ENCODE assay signal across 17 cellular contexts in genomic region chr20:49043000-49043399, GRCh38.
"Had no signal": no experiment of that assay in that cellular context is flagged by ENCODE, and none has a peak within 500 bp of the region (broad histone marks: within the 10 kb centered on the region; RNA-seq: fewer than 3 reads in every experiment).

No MANE protein-coding gene starts in this region.

- H3K27me3 ChIP-seq: neutrophil had no signal

- FAIRE-seq: endothelial cell of umbilical vein, frontal cortex had no signal

- H3K9me3 ChIP-seq: lower lobe of right lung, neutrophil, thoracic aorta had no signal

- H3K9me3 Mint-ChIP-seq: activated naive CD4-positive, alpha-beta T cell treated with anti-CD3 and anti-CD28 coated beads, Interleukin-2, amount 50 U/mL, for 72 hours; activated T-cell treated with anti-CD3 and anti-CD28 coated beads, Interleukin-2, amount 50 U/mL, for 24 hours had no signal

- H3K27ac Mint-ChIP-seq: activated naive CD4-positive, alpha-beta T cell treated with anti-CD3 and anti-CD28 coated beads, Interleukin-2, amount 50 U/mL, for 72 hours; activated T-cell treated with anti-CD3 and anti-CD28 coated beads, Interleukin-2, amount 50 U/mL, for 24 hours had no signal

- ATAC-seq: activated naive CD4-positive, alpha-beta T cell treated with anti-CD3 and anti-CD28 coated beads, Interleukin-2, amount 50 U/mL, for 72 hours; lower lobe of right lung had no signal

- DNase-seq: activated CD4-positive, alpha-beta T cell treated with anti-CD3 and anti-CD28 coated beads for 1 hour; activated CD4-positive, alpha-beta T cell treated with anti-CD3 and anti-CD28 coated beads, Interleukin-2, amount 50 U/mL, for 4 hours; activated effector memory CD4-positive, alpha-beta T cell treated with Interleukin-2 at 50 U/mL for 16 hours; activated T-cell treated with anti-CD3 and anti-CD28 coated beads, Interleukin-2, amount 50 U/mL, for 24 hours; central memory CD4-positive, alpha-beta T cell; effector CD4-positive, alpha-beta T cell; head of caudate nucleus; lower lobe of right lung; stimulated activated CD4-positive, alpha-beta T cell treated with anti-CD3 and anti-CD28 coated beads, Interleukin-12 subunit alpha, Interleukin-12 subunit beta, amount 100 ng/mL, for 4 hours; stimulated activated CD4-positive, alpha-beta T cell treated with anti-CD3 and anti-CD28 coated beads, Interleukin-2, amount 100 ng/mL, for 24 hours had no signal

- H3K27me3 Mint-ChIP-seq: activated T-cell treated with anti-CD3 and anti-CD28 coated beads, Interleukin-2, amount 50 U/mL, for 24 hours had no signal

- H3K27ac ChIP-seq: coronary artery, lower lobe of right lung, neutrophil, parathyroid adenoma, thoracic aorta had no signal

- H3K4me3 Mint-ChIP-seq: activated T-cell treated with anti-CD3 and anti-CD28 coated beads, Interleukin-2, amount 50 U/mL, for 24 hours had no signal
